8 cellular contexts compared by ENCODE assay signal in genomic region chr17:42072323-42073187, GRCh38. TPM values are rescaled to one million over a fixed set of nuclear protein-coding genes. Genes with fewer than 3 reads are reported as not detected.
A peak's percentile ranks its signal among the peaks of the same experiment; 100 is the strongest.
DNase-seq lines count a peak whose midpoint lies in the region; ATAC-seq and TF ChIP-seq lines count a peak whose summit lies in the region.

No MANE protein-coding gene starts in this region.

- H4K91ac ChIP-seq in neuronal stem cell (ENCODE audit: low read depth, low read length, poor library complexity): no peak overlapping the region

- H3K23ac ChIP-seq in neuronal stem cell (ENCODE audit: low read depth, low read length, poor library complexity): no peak overlapping the region

- H3K4me1 ChIP-seq in NT2/D1 (ENCODE audit: insufficient read depth, insufficient read length): peaks cover 14% of the 10 kb centered on the region
- H3K4me1 ChIP-seq in endodermal cell (ENCODE audit: control insufficient read depth, insufficient read depth, low read length): no peaks in the 10 kb centered on the region
- H3K4me1 ChIP-seq in neuronal stem cell (ENCODE audit: control insufficient read depth in 2 of 2, insufficient read depth in 1 of 2, low read depth in 1 of 2, low read length in 2 of 2): peaks cover 0 to 6% of the 10 kb centered on the region in 2 donors

- peak overlapping the region; percentile 84 for H3K4me2 ChIP-seq in neuronal stem cell (ENCODE audit: insufficient read depth, low read length, poor library complexity, severe bottlenecking)

- no peaks in the 10 kb centered on the region for H3K79me1 ChIP-seq in neuronal stem cell (ENCODE audit: low read depth, low read length)

- no peak overlapping the region for H2BK15ac ChIP-seq in neuronal stem cell (ENCODE audit: low read length)

- H3K27me3 ChIP-seq in NT2/D1 (ENCODE audit: insufficient read depth, insufficient read length) (peaks cover 30% of the 10 kb centered on the region), endodermal cell (ENCODE audit: control insufficient read depth, insufficient read depth, low read length, poor library complexity, severe bottlenecking) (peaks cover 32% of the 10 kb centered on the region), neuronal stem cell (ENCODE audit: control insufficient read depth in 3 of 3, insufficient read depth in 3 of 3, low read depth in 1 of 3, low read length in 3 of 3) (peaks cover 0 to 74% (median 28%) of the 10 kb centered on the region in 3 experiments)

- H3K27ac ChIP-seq in endodermal cell (ENCODE audit: low read depth, low read length): no peak overlapping the region
- H3K27ac ChIP-seq in neuronal stem cell (replicated peaks; ENCODE audit: low read length): no peak overlapping the region

- H3K4me3 Mint-ChIP-seq in endodermal cell: peak overlapping the region; percentile 48

- peak overlapping the region; percentile 87 for H2AFZ ChIP-seq in neuronal stem cell (ENCODE audit: low read length)

- no peak overlapping the region for H4K8ac ChIP-seq in neuronal stem cell (ENCODE audit: low read depth, low read length)

- H3K4ac ChIP-seq in neuronal stem cell (ENCODE audit: low read length): no peak overlapping the region

- H3K18ac ChIP-seq in neuronal stem cell (ENCODE audit: low read length): peak overlapping the region; percentile 15

- peak overlapping the region; percentile 74 for H3K9ac ChIP-seq in NT2/D1 (ENCODE audit: insufficient read length, low read depth)
- no peak overlapping the region for H3K9ac ChIP-seq in endodermal cell (ENCODE audit: extremely low read depth, low read length, poor library complexity, severe bottlenecking)
- peak overlapping the region; percentile 16 for H3K9ac ChIP-seq in neuronal stem cell (ENCODE audit: low read depth, low read length, poor library complexity)

- ATAC-seq in GM21515 (IDR thresholded peaks at IDR 0.05; ENCODE audit: unreplicated experiment): no peak

- H3K4me3 ChIP-seq in NT2/D1 (ENCODE audit: insufficient read length, low read depth): peak overlapping the region; percentile 55
- H3K4me3 ChIP-seq in endodermal cell (ENCODE audit: low read length): peak overlapping the region; percentile 75
- peak overlapping the region; percentile 15 to 74 for H3K4me3 ChIP-seq in neuronal stem cell (ENCODE audit: low read length in 2 of 2)

- no peak overlapping the region for H3K14ac ChIP-seq in neuronal stem cell (ENCODE audit: low read length)

- H3K36me3 ChIP-seq in NT2/D1 (ENCODE audit: insufficient read depth, insufficient read length, low read length) (no peaks in the 10 kb centered on the region), endodermal cell (ENCODE audit: control insufficient read depth, insufficient read depth, low read length) (no peaks in the 10 kb centered on the region), neuronal stem cell (replicated peaks in 1 of 2; ENCODE audit: control insufficient read depth in 2 of 2, insufficient read depth in 2 of 2, low read length in 2 of 2) (no peaks in the 10 kb centered on the region)

- no peak overlapping the region for H2BK5ac ChIP-seq in neuronal stem cell (ENCODE audit: low read length)

- peak overlapping the region; percentile 82 for H2AK5ac ChIP-seq in neuronal stem cell (ENCODE audit: low read depth, low read length)

- H3K9me3 ChIP-seq in NT2/D1 (ENCODE audit: insufficient read depth, low read length): no peaks in the 10 kb centered on the region
- H3K9me3 ChIP-seq in endodermal cell (ENCODE audit: control insufficient read depth, low read length): no peaks in the 10 kb centered on the region
- no peaks in the 10 kb centered on the region for H3K9me3 ChIP-seq in neuronal stem cell (replicated peaks in 1 of 2; ENCODE audit: control insufficient read depth in 2 of 2, insufficient read depth in 1 of 2, low read depth in 1 of 2, low read length in 2 of 2)

- peak; percentile 27 for DNase-seq in Daoy (ENCODE audit: low read depth)
- no peak for DNase-seq in NT2/D1 (ENCODE audit: low read depth, low spot score)
- peak; percentile 84 for DNase-seq in endodermal cell
- DNase-seq in neuronal stem cell (ENCODE audit: low spot score): no peak
- no peak for DNase-seq in NCI-H1436 treated with DMSO at 0.1 percent for 48 hours (lab: John Stamatoyannopoulos, UW)
- no peak for DNase-seq in NCI-H2227 (lab: John Stamatoyannopoulos, UW; ENCODE audit: unreplicated experiment)
- DNase-seq in NCI-H774 (lab: John Stamatoyannopoulos, UW): no peak

- H3K27ac Mint-ChIP-seq in endodermal cell: no peak overlapping the region

- H3K4me1 Mint-ChIP-seq in endodermal cell: peaks cover 3% of the 10 kb centered on the region

- no peaks in the 10 kb centered on the region for H3K36me3 Mint-ChIP-seq in endodermal cell (ENCODE audit: low read depth)

- H3K9me3 Mint-ChIP-seq in endodermal cell: no peaks in the 10 kb centered on the region

- peaks cover 32% of the 10 kb centered on the region for H3K27me3 Mint-ChIP-seq in endodermal cell (ENCODE audit: insufficient read depth)

- H2BK120ac ChIP-seq in neuronal stem cell (ENCODE audit: low read depth, low read length): no peak overlapping the region

- no peak overlapping the region for H2BK12ac ChIP-seq in neuronal stem cell (ENCODE audit: low read length)

- peak; percentile 34 for TF ChIP-seq CTCF in endodermal cell (conservative IDR thresholded peaks at IDR 0.05)

- 10 to 23% methylated on average over 14 to 67 of the region's 67 CpGs for WGBS in endodermal cell (ENCODE audit: insufficient coverage in 1 of 2, insufficient read length in 1 of 2), 2 experiments
- no CpG with 5 or more reads among the region's 67 CpGs for WGBS in neuronal stem cell (ENCODE audit: extremely low coverage in 2 of 2, insufficient read length in 2 of 2, insufficient replicate concordance in 1 of 2), 2 donors

RNA-seq across cellular contexts. Expression of gene C17orf113, which starts 22.2 kb away (rescaled TPM):
- total RNA-seq in Daoy (2014; rRNA removed; shearing (Covaris generic)): 0.23 and 0.30 TPM in 2 replicates
- total RNA-seq in endodermal cell: 1 to 10 TPM; 1.7 to 2.9 TPM
- 2.2 TPM for polyA plus RNA-seq in endodermal cell (2013, experiment 1 of 2)
- 2.2 TPM for polyA plus RNA-seq in endodermal cell (2013, experiment 2 of 2)
- 2.4 TPM for polyA plus RNA-seq in neuronal stem cell (2013, experiment 1 of 2)
- 2.6 TPM for polyA plus RNA-seq in neuronal stem cell (2013, experiment 2 of 2)

RNA-seq across cellular contexts. Expression of gene ZNF385C, which starts 25.7 kb away (rescaled TPM):
- total RNA-seq in Daoy (2014; rRNA removed; shearing (Covaris generic)): 0.34 and 0.63 TPM in 2 replicates
- 1 to 10 TPM; 1.4 to 2.1 TPM for total RNA-seq in endodermal cell
- 5.8 TPM for polyA plus RNA-seq in endodermal cell (2013, experiment 1 of 2)
- polyA plus RNA-seq in endodermal cell (2013, experiment 2 of 2): 6.0 TPM
- 4.2 TPM for polyA plus RNA-seq in neuronal stem cell (2013, experiment 1 of 2)
- polyA plus RNA-seq in neuronal stem cell (2013, experiment 2 of 2): 4.2 TPM

RNA-seq across cellular contexts. Expression of gene DHX58, which starts 40.0 kb away (rescaled TPM):
- 1.3 and 3.1 TPM in 2 replicates for total RNA-seq in Daoy (2014; rRNA removed; shearing (Covaris generic))
- total RNA-seq in endodermal cell: under 1 TPM; 0.38 to 0.48 TPM
- 0.57 TPM for polyA plus RNA-seq in endodermal cell (2013, experiment 1 of 2)
- 0.58 TPM for polyA plus RNA-seq in endodermal cell (2013, experiment 2 of 2)
- polyA plus RNA-seq in neuronal stem cell (2013, experiment 1 of 2): 0.21 TPM
- polyA plus RNA-seq in neuronal stem cell (2013, experiment 2 of 2): 0.14 TPM

RNA-seq across cellular contexts. Expression of gene KAT2A, which starts 48.6 kb away (rescaled TPM):
- total RNA-seq in Daoy (2014; rRNA removed; shearing (Covaris generic)): 2.9 and 4.9 TPM in 2 replicates
- total RNA-seq in endodermal cell: 10 to 100 TPM; 48.0 to 57.6 TPM
- 45.9 TPM for polyA plus RNA-seq in endodermal cell (2013, experiment 1 of 2)
- polyA plus RNA-seq in endodermal cell (2013, experiment 2 of 2): 35.1 TPM
- polyA plus RNA-seq in neuronal stem cell (2013, experiment 1 of 2): 28.4 TPM
- 27.4 TPM for polyA plus RNA-seq in neuronal stem cell (2013, experiment 2 of 2)

RNA-seq across cellular contexts. Expression of gene HSPB9, which starts 50.0 kb away (rescaled TPM):
- total RNA-seq in Daoy (2014; rRNA removed; shearing (Covaris generic)): 0.06 TPM in 1 of 2 replicates, not detected in the other
- total RNA-seq in endodermal cell: under 1 TPM in 1 of 2 donors, not detected in 1; 0.22 TPM
- 0.28 TPM for polyA plus RNA-seq in endodermal cell (2013, experiment 1 of 2)
- not detected for polyA plus RNA-seq in endodermal cell (2013, experiment 2 of 2)
- polyA plus RNA-seq in neuronal stem cell (2013, experiment 1 of 2): 0.15 TPM
- polyA plus RNA-seq in neuronal stem cell (2013, experiment 2 of 2): 0.08 TPM

Comparison
In these comparisons a context has a peak if more than half of its experiments do, and no peak if none do; other contexts are left out.
1. DNase-seq: peak in Daoy (single experiment) and endodermal cell (single experiment); none in NT2/D1 (single experiment), neuronal stem cell (single experiment), NCI-H1436 treated with DMSO at 0.1 percent for 48 hours (single experiment), NCI-H2227 (single experiment) and NCI-H774 (single experiment).
2. Peak in every context shown above with its lines, with median percentiles within 50 percentile points of each other: H3K4me3 ChIP-seq.